Comparison of ENCODE assay signal across 21 cellular contexts in genomic region chr9:103407260-103407659, GRCh38.
"Had no signal": no experiment of that assay in that cellular context is flagged by ENCODE, and none has a peak within 500 bp of the region (broad histone marks: within the 10 kb centered on the region; RNA-seq: fewer than 3 reads in every experiment).

No MANE protein-coding gene starts in this region.

- H3K36me3 ChIP-seq: left ventricle myocardium inferior, neural progenitor cell, uterus had no signal

- DNase-seq: activated CD4-positive, alpha-beta T cell treated with anti-CD3 and anti-CD28 coated beads, Interleukin-2, amount 50 U/mL, for 4 hours; activated CD8-positive, alpha-beta memory T cell treated with anti-CD3 and anti-CD28 coated beads for 24 hours; activated CD8-positive, alpha-beta memory T cell treated with anti-CD3 and anti-CD28 coated beads, Interleukin-2, amount 50 U/mL, for 4 hours; activated T-cell treated with anti-CD3 and anti-CD28 coated beads, Interleukin-2, amount 50 U/mL, for 24 hours; central memory CD4-positive, alpha-beta T cell; effector memory CD4-positive, alpha-beta T cell; foreskin keratinocyte; left ventricle myocardium inferior; naive thymus-derived CD8-positive, alpha-beta T cell; retina; stimulated activated CD4-positive, alpha-beta T cell treated with anti-CD3 and anti-CD28 coated beads, Interleukin-4, amount 100 ng/mL, for 1 hour; trophoblast cell; uterus had no signal

- H3K27ac Mint-ChIP-seq: activated naive CD4-positive, alpha-beta T cell treated with anti-CD3 and anti-CD28 coated beads, Interleukin-2, amount 50 U/mL, for 72 hours; activated T-cell treated with anti-CD3 and anti-CD28 coated beads, Interleukin-2, amount 50 U/mL, for 24 hours; activated T-helper 17 cell treated with anti-CD3 and anti-CD28 coated beads, Interleukin-2, amount 50 U/mL, for 72 hours; mesothelial cell of epicardium; naive thymus-derived CD8-positive, alpha-beta T cell; neural progenitor cell; progenitor cell of endocrine pancreas; T-helper 2 cell treated with Interferon-gamma antibody and Interleukin-4, amounts not matched to agents 5 μg/mL and 100 μg/mL, for 36 hours; WTC11 had no signal

- H3K4me3 Mint-ChIP-seq: activated T-cell treated with anti-CD3 and anti-CD28 coated beads, Interleukin-2, amount 50 U/mL, for 24 hours; activated T-helper 17 cell treated with anti-CD3 and anti-CD28 coated beads, Interleukin-2, amount 50 U/mL, for 72 hours; mesothelial cell of epicardium; naive thymus-derived CD8-positive, alpha-beta T cell; neural progenitor cell; T-helper 2 cell treated with Interferon-gamma antibody and Interleukin-4, amounts not matched to agents 5 μg/mL and 100 μg/mL, for 36 hours; WTC11 had no signal

- H3K36me3 Mint-ChIP-seq: activated naive CD4-positive, alpha-beta T cell treated with anti-CD3 and anti-CD28 coated beads, Interleukin-2, amount 50 U/mL, for 72 hours; mesothelial cell of epicardium; naive thymus-derived CD8-positive, alpha-beta T cell; neural progenitor cell; WTC11 had no signal

- H3K4me1 ChIP-seq: foreskin keratinocyte, left ventricle myocardium inferior, neural progenitor cell, uterus had no signal

- H3K27ac ChIP-seq: foreskin keratinocyte, hepatocyte, left ventricle myocardium inferior, neural progenitor cell, uterus had no signal

- H3K4me1 Mint-ChIP-seq: activated T-helper 17 cell treated with anti-CD3 and anti-CD28 coated beads, Interleukin-2, amount 50 U/mL, for 72 hours; mesothelial cell of epicardium; naive thymus-derived CD8-positive, alpha-beta T cell; neural progenitor cell; WTC11 had no signal

- H3K4me3 ChIP-seq: hepatocyte, left ventricle myocardium inferior, neural progenitor cell, uterus had no signal

- H3K27me3 Mint-ChIP-seq: activated T-cell treated with anti-CD3 and anti-CD28 coated beads, Interleukin-2, amount 50 U/mL, for 24 hours; activated T-helper 17 cell treated with anti-CD3 and anti-CD28 coated beads, Interleukin-2, amount 50 U/mL, for 72 hours; progenitor cell of endocrine pancreas had no signal

- H3K27me3 ChIP-seq: foreskin keratinocyte, hepatocyte, neural progenitor cell, uterus had no signal

- H3K9me3 Mint-ChIP-seq: activated naive CD4-positive, alpha-beta T cell treated with anti-CD3 and anti-CD28 coated beads, Interleukin-2, amount 50 U/mL, for 72 hours; activated T-cell treated with anti-CD3 and anti-CD28 coated beads, Interleukin-2, amount 50 U/mL, for 24 hours; activated T-helper 17 cell treated with anti-CD3 and anti-CD28 coated beads, Interleukin-2, amount 50 U/mL, for 72 hours; mesothelial cell of epicardium; naive thymus-derived CD8-positive, alpha-beta T cell; neural progenitor cell; T-helper 2 cell treated with Interferon-gamma antibody and Interleukin-4, amounts not matched to agents 5 μg/mL and 100 μg/mL, for 36 hours; WTC11 had no signal

- H3K9me3 ChIP-seq: left ventricle myocardium inferior, uterus had no signal
